In genomic region chr19:4172861-4173473, GRCh38 we compare ENCODE assay signal across 8 cellular contexts. TPM values are rescaled to one million over a fixed set of nuclear protein-coding genes. Genes with fewer than 3 reads are reported as not detected.
DNase-seq lines count a peak whose midpoint lies in the region; ATAC-seq, FAIRE-seq and TF ChIP-seq lines count a peak whose summit lies in the region.

No MANE protein-coding gene starts in this region.

- H3K4me3 Mint-ChIP-seq in activated T-cell treated with anti-CD3 and anti-CD28 coated beads, Interleukin-2, amount 50 U/mL, for 4 hours, result no peak overlapping the region

- H3K4me1 ChIP-seq in small intestine (ENCODE audit: control insufficient read depth in 2 of 2, insufficient read depth in 1 of 2, low read depth in 1 of 2, low read length in 1 of 2), result no peaks in the 10 kb centered on the region

- H3K36me3 ChIP-seq in small intestine (ENCODE audit: control insufficient read depth in 2 of 2, insufficient read depth in 2 of 2, low read length in 2 of 2), result peaks cover 2 to 9% of the 10 kb centered on the region in 2 donors

- H3K27me3 Mint-ChIP-seq in activated T-cell treated with anti-CD3 and anti-CD28 coated beads, Interleukin-2, amount 50 U/mL, for 4 hours (ENCODE audit: low read depth), result peaks cover 26% of the 10 kb centered on the region

- peaks cover 2% of the 10 kb centered on the region for H3K4me1 Mint-ChIP-seq in activated T-cell treated with anti-CD3 and anti-CD28 coated beads, Interleukin-2, amount 50 U/mL, for 4 hours (ENCODE audit: low read depth)

- H3K9me3 Mint-ChIP-seq in activated T-cell treated with anti-CD3 and anti-CD28 coated beads, Interleukin-2, amount 50 U/mL, for 4 hours, result no peaks in the 10 kb centered on the region

- no peaks in the 10 kb centered on the region for H3K27me3 ChIP-seq in small intestine (ENCODE audit: control insufficient read depth in 2 of 2, insufficient read depth in 2 of 2, low read length in 2 of 2)

- DNase-seq in GM10266 (ENCODE audit: extremely low spot score), result peak; percentile 69
- peak; percentile 35 for DNase-seq in NOMO-1 treated with DMSO at 0.1 percent for 48 hours (lab: John Stamatoyannopoulos, UW; ENCODE audit: unreplicated experiment)
- peak; percentile 54 for DNase-seq in activated T-cell treated with anti-CD3 and anti-CD28 coated beads, Interleukin-2, amount 50 U/mL, for 4 hours
- DNase-seq in head of caudate nucleus, result peak in 27 of 42 donors; percentile 16 to 73 (median 40)
- DNase-seq in small intestine, result peak; percentile 67
- DNase-seq in NCI-H2107 treated with DMSO at 0.1 percent for 48 hours (lab: John Stamatoyannopoulos, UW; ENCODE audit: unreplicated experiment), result no peak

- intact Hi-C loops in head of caudate nucleus (cut with DNase I), result no loop called here

- no peak for FAIRE-seq in small intestine (lab: Jason Lieb, UNC)

- no peaks in the 10 kb centered on the region for H3K9me3 ChIP-seq in small intestine (ENCODE audit: control insufficient read depth, low read depth)

- peak; percentile 89 to 90 for ATAC-seq in activated T-cell treated with anti-CD3 and anti-CD28 coated beads, Interleukin-2, amount 50 U/mL, for 4 hours
- ATAC-seq in HG02571 (IDR thresholded peaks at IDR 0.05; ENCODE audit: unreplicated experiment) (no peak), HG02798 (IDR thresholded peaks at IDR 0.05; ENCODE audit: poor library complexity, unreplicated experiment) (no peak)

- H3K27ac ChIP-seq in small intestine (ENCODE audit: low read depth in 1 of 2, low read length in 1 of 2), result peak overlapping the region in 1 of 2 donors; percentile 17

- 3 to 9% (median 5%) methylated on average over 42 to 45 of the region's 45 CpGs for WGBS in small intestine, 3 donors

- TF ChIP-seq CTCF in GM10266 (IDR thresholded peaks at IDR 0.05; ENCODE audit: control insufficient read depth, insufficient read depth, low read depth, missing control alignments), result no peak

- H3K4me3 ChIP-seq in small intestine (ENCODE audit: low read depth in 1 of 2, low read length in 2 of 2), result no peak overlapping the region

- peaks cover 3% of the 10 kb centered on the region for H3K36me3 Mint-ChIP-seq in activated T-cell treated with anti-CD3 and anti-CD28 coated beads, Interleukin-2, amount 50 U/mL, for 4 hours (ENCODE audit: insufficient read depth)

RNA-seq across cellular contexts. Expression of gene SIRT6, which starts 9.4 kb away (rescaled TPM):
- total RNA-seq in activated T-cell treated with anti-CD3 and anti-CD28 coated beads, Interleukin-2, amount 50 U/mL, for 4 hours, result 10 to 100 TPM; 42.9 to 48.2 (median 43.9) TPM
- 10 to 100 TPM; 39.2 to 48.1 (median 46.5) TPM for polyA plus RNA-seq in small intestine

RNA-seq across cellular contexts. Expression of gene ANKRD24, which starts 9.5 kb away (rescaled TPM):
- under 1 TPM; 0.25 to 0.71 (median 0.26) TPM for total RNA-seq in activated T-cell treated with anti-CD3 and anti-CD28 coated beads, Interleukin-2, amount 50 U/mL, for 4 hours
- 1 to 10 TPM; 1.6 to 2.7 (median 1.9) TPM for polyA plus RNA-seq in small intestine

RNA-seq across cellular contexts. Expression of gene CREB3L3, which starts 19.5 kb away (rescaled TPM):
- total RNA-seq in activated T-cell treated with anti-CD3 and anti-CD28 coated beads, Interleukin-2, amount 50 U/mL, for 4 hours, result under 1 TPM in 1 of 3 donors, not detected in 2; 0.08 TPM
- polyA plus RNA-seq in small intestine, result 100 to 1,000 TPM in 2 of 3 donors, 10 to 100 TPM in 1; 77.2 to 658 (median 496) TPM

RNA-seq across cellular contexts. Expression of gene MAP2K2, which starts 49.0 kb away (rescaled TPM):
- total RNA-seq in activated T-cell treated with anti-CD3 and anti-CD28 coated beads, Interleukin-2, amount 50 U/mL, for 4 hours, result 100 to 1,000 TPM; 136 to 143 (median 139) TPM
- 100 to 1,000 TPM; 283 to 522 (median 492) TPM for polyA plus RNA-seq in small intestine

RNA-seq across cellular contexts. Expression of gene EBI3, which starts 56.4 kb away (rescaled TPM):
- total RNA-seq in activated T-cell treated with anti-CD3 and anti-CD28 coated beads, Interleukin-2, amount 50 U/mL, for 4 hours, result 10 to 100 TPM in 1 of 3 donors, 1 to 10 TPM in 2; 6.3 to 26.2 (median 9.9) TPM
- 1 to 10 TPM in 2 of 3 donors, under 1 TPM in 1; 0.89 to 6.2 (median 3.5) TPM for polyA plus RNA-seq in small intestine

Comparison
In these comparisons a context has a peak if more than half of its experiments do, and no peak if none do; other contexts are left out.
1. ATAC-seq: peak in activated T-cell treated with anti-CD3 and anti-CD28 coated beads, Interleukin-2, amount 50 U/mL, for 4 hours (2 of 2); none in HG02571 (single experiment) and HG02798 (single experiment).